ENCODE assay signal across 8 cellular contexts in genomic region chr19:3370214-3370720, GRCh38. TPM values are rescaled to one million over a fixed set of nuclear protein-coding genes. Genes with fewer than 3 reads are reported as not detected.
DNase-seq lines count a peak whose midpoint lies in the region; ATAC-seq, FAIRE-seq and TF ChIP-seq lines count a peak whose summit lies in the region.

No MANE protein-coding gene starts in this region.

- DNase-seq in GM23338 (ENCODE audit: low spot score) (peak; percentile 64), astrocyte of the cerebellum (ENCODE audit: low read depth) (no peak), kidney (no peak), T1000 (lab: John Stamatoyannopoulos, UW) (no peak), activated gamma-delta T cell (lab: John Stamatoyannopoulos, UW) (no peak)
- DNase-seq in stimulated activated effector memory CD8-positive, alpha-beta T cell treated with anti-CD3 and anti-CD28 coated beads, Interleukin-12 subunit alpha, Interleukin-12 subunit beta, amount 100 ng/mL, for 72 hours (ENCODE audit: low spot score in 2 of 2) = no peak
- DNase-seq in stimulated activated CD4-positive, alpha-beta T cell treated with anti-CD3 and anti-CD28 coated beads, Interleukin-4, amount 100 ng/mL, for 4 hours = no peak

- H4K20me1 ChIP-seq in GM23338 (replicated peaks; ENCODE audit: insufficient read depth) = 0 out of 2 replicates have a peak, but pooled peaks cover 3% of the 10 kb centered on the region

- H3K9me3 Mint-ChIP-seq in GM23338 = no peaks in the 10 kb centered on the region; the same call in 2 of the 3 replicates
- H3K9me3 Mint-ChIP-seq in stimulated activated effector memory CD8-positive, alpha-beta T cell treated with anti-CD3 and anti-CD28 coated beads, Interleukin-12 subunit alpha, Interleukin-12 subunit beta, amount 100 ng/mL, for 72 hours = no peaks in the 10 kb centered on the region

- H2AFZ ChIP-seq in GM23338 = peak overlapping the region; percentile 88; the same call in 1 of the 2 replicates

- H3K4me1 Mint-ChIP-seq in GM23338 = peaks cover 29% of the 10 kb centered on the region
- H3K4me1 Mint-ChIP-seq in stimulated activated effector memory CD8-positive, alpha-beta T cell treated with anti-CD3 and anti-CD28 coated beads, Interleukin-12 subunit alpha, Interleukin-12 subunit beta, amount 100 ng/mL, for 72 hours = peaks cover 66% of the 10 kb centered on the region

- peak overlapping the region; percentile 74 for H3K4me3 Mint-ChIP-seq in GM23338
- H3K4me3 Mint-ChIP-seq in stimulated activated effector memory CD8-positive, alpha-beta T cell treated with anti-CD3 and anti-CD28 coated beads, Interleukin-12 subunit alpha, Interleukin-12 subunit beta, amount 100 ng/mL, for 72 hours = peak overlapping the region; percentile 43

- in situ Hi-C loops in astrocyte of the cerebellum (cut with HindIII; ENCODE audit: low sequenced_read_pairs) = no loop called here

- TF ChIP-seq CTCF in GM23338 (conservative IDR thresholded peaks at IDR 0.05; ENCODE audit: low read depth in 2 of 2) (no peak), astrocyte of the cerebellum (IDR thresholded peaks at IDR 0.05; ENCODE audit: low read depth, low read length, missing control alignments) (no peak), kidney (IDR thresholded peaks at IDR 0.05; ENCODE audit: borderline replicate concordance, extremely low read depth, insufficient read depth) (no peak)

- no peaks in the 10 kb centered on the region for H3K79me2 ChIP-seq in GM23338 (replicated peaks; ENCODE audit: insufficient read depth)

- peaks cover 94% of the 10 kb centered on the region for H3K27me3 ChIP-seq in GM23338 (ENCODE audit: insufficient read depth)

- H3K9ac ChIP-seq in kidney (ENCODE audit: low read length in 2 of 2) = peak overlapping the region in 1 of 2 donors; percentile 70

- FAIRE-seq in kidney (lab: Jason Lieb, UNC) = no peak

- H3K36me3 ChIP-seq in GM23338 (ENCODE audit: insufficient read depth) (no peaks in the 10 kb centered on the region), kidney (ENCODE audit: control insufficient read depth in 1 of 2, insufficient read depth in 2 of 2, low read length in 2 of 2) (no peaks in the 10 kb centered on the region)

- H3K4me1 ChIP-seq in GM23338 (ENCODE audit: insufficient read depth) (peaks cover 19% of the 10 kb centered on the region; the same call in 1 of the 2 replicates), kidney (ENCODE audit: control insufficient read depth in 1 of 2, insufficient read depth in 1 of 2, low read depth in 1 of 2, low read length in 2 of 2) (peaks cover 29 to 40% of the 10 kb centered on the region in 2 donors)

- H3K27ac ChIP-seq in GM23338 (ENCODE audit: low read depth) (no peak overlapping the region), kidney (ENCODE audit: low read depth in 2 of 2, low read length in 2 of 2) (peak overlapping the region; percentile 92 to 94)

- H3K27me3 Mint-ChIP-seq in GM23338 (ENCODE audit: insufficient read depth, low read depth, poor library complexity) = peaks cover 79% of the 10 kb centered on the region

- intact Hi-C loops in kidney (cut with DNase I) = no loop called here

- H3K36me3 Mint-ChIP-seq in GM23338 (ENCODE audit: low read depth) = no peaks in the 10 kb centered on the region; the same call in 2 of the 3 replicates
- H3K36me3 Mint-ChIP-seq in stimulated activated effector memory CD8-positive, alpha-beta T cell treated with anti-CD3 and anti-CD28 coated beads, Interleukin-12 subunit alpha, Interleukin-12 subunit beta, amount 100 ng/mL, for 72 hours = peaks cover 10% of the 10 kb centered on the region

- H3K4me2 ChIP-seq in GM23338 = peak overlapping the region; percentile 81

- ATAC-seq in GM23338 (peak; percentile 32), GM21825 (IDR thresholded peaks at IDR 0.05; ENCODE audit: unreplicated experiment) (no peak)
- ATAC-seq in stimulated activated effector memory CD8-positive, alpha-beta T cell treated with anti-CD3 and anti-CD28 coated beads, Interleukin-12 subunit alpha, Interleukin-12 subunit beta, amount 100 ng/mL, for 72 hours = no peak

- no peaks in the 10 kb centered on the region for H3K9me3 ChIP-seq in kidney (ENCODE audit: control insufficient read depth in 1 of 2, low read length in 2 of 2)

- H3K27ac Mint-ChIP-seq in GM23338 = no peak overlapping the region
- H3K27ac Mint-ChIP-seq in stimulated activated effector memory CD8-positive, alpha-beta T cell treated with anti-CD3 and anti-CD28 coated beads, Interleukin-12 subunit alpha, Interleukin-12 subunit beta, amount 100 ng/mL, for 72 hours = peak overlapping the region; percentile 67

- H3K4me3 ChIP-seq in GM23338 (peak overlapping the region; percentile 52), astrocyte of the cerebellum (ENCODE audit: low read depth, low read length) (peak overlapping the region; percentile 80), kidney (ENCODE audit: low read length in 2 of 2) (peak overlapping the region in 1 of 2 donors; percentile 72)

- H3K9me2 ChIP-seq in GM23338 (ENCODE audit: insufficient read depth) = no peaks in the 10 kb centered on the region

- H3F3A ChIP-seq in GM23338 (replicated peaks; ENCODE audit: low read depth) = peaks cover 5% of the 10 kb centered on the region; the same call in 1 of the 2 replicates

TF ChIP-seq in GM23338, 12 proteins besides CTCF, POLR2A, EP300 and RAD21:
- TF ChIP-seq CREB1 (CRISPR knock-in tag; IDR thresholded peaks at IDR 0.05; ENCODE audit: low read depth) (no peak), EZH2 (IDR thresholded peaks at IDR 0.05; ENCODE audit: low read depth, unreplicated experiment) (peak; percentile 69)

RNA-seq across cellular contexts. Expression of gene NFIC, which starts 3.9 kb away (rescaled TPM):
- 0.58 and 1.3 TPM in 2 replicates for total RNA-seq in GM23338 (2014; rRNA removed; shearing (Covaris generic))
- polyA plus RNA-seq in GM23338 (2016; fragmentation: Nextera tagmentation; extraction: Ambion mirVana) (5.3 and 8.2 TPM in 2 replicates), kidney (ENCODE audit: insufficient read depth, low read depth, low replicate concordance) (20.3 TPM)
- 173 TPM for total RNA-seq in kidney

Comparison
In these comparisons a context has a peak if more than half of its experiments do, and no peak if none do; other contexts are left out.
1. RNA of gene NFIC, which starts 3.9 kb away (total RNA-seq): 173 TPM in kidney (single experiment); 0.58 to 1.3 TPM in GM23338; every median in the first group is over 10 times any median in the second.